8 cellular contexts compared by ENCODE assay signal in the genomic region with DNA sequence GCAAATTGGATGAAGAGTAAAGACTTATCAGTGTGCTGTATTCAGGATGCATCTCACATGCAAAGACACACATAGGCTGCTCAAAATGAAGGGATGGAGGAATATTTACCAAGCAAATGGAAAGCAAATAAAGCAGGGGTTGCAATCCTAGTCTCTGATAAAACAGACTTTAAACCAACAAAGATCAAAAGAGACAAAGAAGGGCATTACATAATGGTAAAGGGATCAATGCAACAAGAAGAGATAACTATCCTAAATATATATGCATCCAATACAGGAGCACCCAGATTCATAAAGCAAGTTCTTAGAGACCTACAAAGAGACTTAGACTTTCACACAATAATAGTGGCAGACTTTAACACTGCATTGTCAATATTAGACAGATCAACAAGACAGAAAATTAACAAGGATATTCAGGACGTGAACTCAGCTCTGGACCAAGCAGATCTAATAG. TPM values are rescaled to one million over a fixed set of nuclear protein-coding genes. Genes with fewer than 3 reads are reported as not detected.
DNase-seq lines count a peak whose midpoint lies in the region; ATAC-seq and TF ChIP-seq lines count a peak whose summit lies in the region.
"Not testable (repeated sequence)": the region's sequence is repeated elsewhere in the genome, so short reads cannot be mapped to it uniquely, and the experiment has no call there.
"Had no signal": no experiment of that assay in that cellular context is flagged by ENCODE, and none has a peak within 500 bp of the region (broad histone marks: within the 10 kb centered on the region; RNA-seq: fewer than 3 reads in every experiment).

No MANE protein-coding gene starts in this region.

- H3K9me3 ChIP-seq in Caco-2 = peaks cover 11% of the 10 kb centered on the region; the same call in 1 of the 2 replicates

- H3K4me3 Mint-ChIP-seq in Caco-2 (ENCODE audit: unreplicated experiment) (peak overlapping the region; percentile 17), endothelial cell (ENCODE audit: unreplicated experiment) (peak overlapping the region; percentile 21)
- H3K4me3 Mint-ChIP-seq in WTC11 = not testable (repeated sequence)

- H3K27ac Mint-ChIP-seq in Caco-2 (ENCODE audit: unreplicated experiment) = peak overlapping the region; percentile 68
- not testable (repeated sequence) for H3K27ac Mint-ChIP-seq in WTC11; endothelial cell (ENCODE audit: unreplicated experiment)

- not testable (repeated sequence) for TF ChIP-seq CTCF in Caco-2 (IDR thresholded peaks at IDR 0.05; ENCODE audit: insufficient read depth in 1 of 2, low read depth in 1 of 2, low read length in 1 of 2, severe bottlenecking in 1 of 2, unreplicated experiment in 1 of 2); WTC11 (IDR thresholded peaks at IDR 0.05); endothelial cell (IDR thresholded peaks at IDR 0.05; ENCODE audit: unreplicated experiment)

- not testable (repeated sequence) for H3K27me3 ChIP-seq in Caco-2 (replicated peaks; ENCODE audit: control insufficient read depth, insufficient read depth, low read length)

- peaks cover 31% of the 10 kb centered on the region for H3K4me1 ChIP-seq in Caco-2

- not testable (repeated sequence) for H3K4me3 ChIP-seq in Caco-2 (ENCODE audit: low read depth, low read length)

- peaks cover 12% of the 10 kb centered on the region for H3K36me3 Mint-ChIP-seq in Caco-2 (ENCODE audit: insufficient read depth, unreplicated experiment)
- not testable (repeated sequence) for H3K36me3 Mint-ChIP-seq in WTC11; endothelial cell (ENCODE audit: low read depth, unreplicated experiment)

- intact Hi-C loops in Caco-2 (cut with micrococcal nuclease; ENCODE audit: unreplicated experiment) = loop anchor here (1.0 kb wide), 2 partner anchors 26 to 147 kb away; no protein-coding TSS in a partner anchor

- peak in 1 of 2 experiments; percentile 41 for DNase-seq in Caco-2
- DNase-seq in NCI-H146 treated with DMSO at 0.1 percent for 48 hours (lab: John Stamatoyannopoulos, UW; ENCODE audit: unreplicated experiment) = peak; percentile 24
- peak; percentile 88 for DNase-seq in NCI-H748 (lab: John Stamatoyannopoulos, UW; ENCODE audit: unreplicated experiment)
- not testable (repeated sequence) for DNase-seq in WTC11 (ENCODE audit: low spot score); endothelial cell (ENCODE audit: low spot score)

- peaks cover 27% of the 10 kb centered on the region for H3K4me1 Mint-ChIP-seq in Caco-2 (ENCODE audit: low read depth, unreplicated experiment)
- H3K4me1 Mint-ChIP-seq in WTC11 = peaks cover 17% of the 10 kb centered on the region
- peaks cover 18% of the 10 kb centered on the region for H3K4me1 Mint-ChIP-seq in endothelial cell (ENCODE audit: unreplicated experiment)

- H3K27me3 Mint-ChIP-seq in Caco-2 (ENCODE audit: insufficient read depth, unreplicated experiment); WTC11 (ENCODE audit: low read depth); endothelial cell (ENCODE audit: unreplicated experiment): not testable (repeated sequence)

- BruUV-seq in Caco-2 (replicated peaks; lab: Mats Ljungman, UMichigan) = not testable (repeated sequence)

- POLR2A ChIA-PET in Caco-2 (lab: Charles Lee); WTC11 (lab: Charles Lee): not testable (repeated sequence)

- H3K36me3 ChIP-seq in Caco-2 (ENCODE audit: control insufficient read depth, insufficient read depth, low read length) = not testable (repeated sequence)

- ATAC-seq in WTC11 = not testable (repeated sequence)

- CTCF ChIA-PET in Caco-2 (lab: Charles Lee); WTC11 (lab: Charles Lee): not testable (repeated sequence)

- peaks cover 21% of the 10 kb centered on the region for H3K9me3 Mint-ChIP-seq in Caco-2 (ENCODE audit: unreplicated experiment)
- not testable (repeated sequence) for H3K9me3 Mint-ChIP-seq in WTC11; endothelial cell (ENCODE audit: unreplicated experiment)

TF ChIP-seq in WTC11, 78 proteins besides CTCF, POLR2A, EP300 and RAD21:
- 0 out of 2 replicates have a peak, but pooled peaks have one; percentile 49 for TF ChIP-seq GABPB1 (CRISPR knock-in tag; IDR thresholded peaks at IDR 0.05)
TF ChIP-seq in WTC11: peak in this region for 1; not testable (repeated sequence) for 77.

RNA-seq across cellular contexts. Expression of gene ABCA9, which starts 12.1 kb away (rescaled TPM):
- total RNA-seq in Caco-2 (2022) (0.19 and 0.27 TPM in 2 replicates), WTC11 (2021) (not detected in 3 replicates), endothelial cell (ENCODE audit: unreplicated experiment) (0.23 TPM)
- total RNA-seq: CD8-positive, alpha-beta T cell; Daoy; G401 had no signal
